ENCODE assay signal across 25 cellular contexts in genomic region chr2:17709897-17710296, GRCh38.
"Had no signal": no experiment of that assay in that cellular context is flagged by ENCODE, and none has a peak within 500 bp of the region (broad histone marks: within the 10 kb centered on the region; RNA-seq: fewer than 3 reads in every experiment).

No MANE protein-coding gene starts in this region.

- H3K27me3 ChIP-seq: ovary, suprapubic skin, transverse colon, vagina had no signal

- DNase-seq: activated CD4-positive, alpha-beta memory T cell treated with anti-CD3 and anti-CD28 coated beads, Interleukin-2, amount 10 ng/mL, durations not matched to agents 7 days and 5 days; activated CD4-positive, alpha-beta T cell treated with anti-CD3 and anti-CD28 coated beads for 48 hours; activated CD4-positive, CD25-positive, alpha-beta regulatory T cell; activated CD8-positive, alpha-beta memory T cell treated with anti-CD3 and anti-CD28 coated beads, Interleukin-2, amount 10 ng/mL, durations not matched to agents 7 days and 5 days; activated naive CD4-positive, alpha-beta T cell treated with Interleukin-2 at 50 U/mL for 16 hours; activated naive CD8-positive, alpha-beta T cell treated with anti-CD3 and anti-CD28 coated beads, Interleukin-2, amount 10 ng/mL, durations not matched to agents 7 days and 5 days; cerebellar nuclear complex; cortex of kidney; effector CD4-positive, alpha-beta T cell; foreskin melanocyte; glutamatergic neuron; kidney; mucosa of descending colon; naive thymus-derived CD4-positive, alpha-beta T cell; ovary; stimulated activated CD4-positive, alpha-beta T cell treated with anti-CD3 and anti-CD28 coated beads, Interleukin-12 subunit alpha, Interleukin-12 subunit beta, amount 100 ng/mL, for 4 hours; stimulated activated CD4-positive, alpha-beta T cell treated with anti-CD3 and anti-CD28 coated beads, Interleukin-1b, Interleukin-23, amount 100 ng/mL, for 48 hours; stimulated activated CD8-positive, alpha-beta memory T cell treated with anti-CD3 and anti-CD28 coated beads, Interleukin-4, amount 100 ng/mL, for 48 hours; stimulated activated naive CD4-positive, alpha-beta T cell; T-helper 1 cell; T-helper 9 cell; transverse colon had no signal

- H3K36me3 ChIP-seq: ovary had no signal

- H3K27ac ChIP-seq: ovary, suprapubic skin, transverse colon, vagina had no signal

- H3K4me1 ChIP-seq: suprapubic skin, transverse colon, vagina had no signal

- H3K9me3 ChIP-seq: mucosa of descending colon, ovary, suprapubic skin, transverse colon, vagina had no signal

- H3K4me3 ChIP-seq: mucosa of descending colon, ovary, suprapubic skin, transverse colon, vagina had no signal

- ATAC-seq: activated CD8-positive, alpha-beta memory T cell treated with anti-CD3 and anti-CD28 coated beads, Interleukin-2, amount 10 ng/mL, durations not matched to agents 7 days and 5 days; esophagus mucosa; mucosa of descending colon; naive thymus-derived CD4-positive, alpha-beta T cell had no signal

- FAIRE-seq: kidney had no signal
